10 cellular contexts compared by ENCODE assay signal in the genomic region with DNA sequence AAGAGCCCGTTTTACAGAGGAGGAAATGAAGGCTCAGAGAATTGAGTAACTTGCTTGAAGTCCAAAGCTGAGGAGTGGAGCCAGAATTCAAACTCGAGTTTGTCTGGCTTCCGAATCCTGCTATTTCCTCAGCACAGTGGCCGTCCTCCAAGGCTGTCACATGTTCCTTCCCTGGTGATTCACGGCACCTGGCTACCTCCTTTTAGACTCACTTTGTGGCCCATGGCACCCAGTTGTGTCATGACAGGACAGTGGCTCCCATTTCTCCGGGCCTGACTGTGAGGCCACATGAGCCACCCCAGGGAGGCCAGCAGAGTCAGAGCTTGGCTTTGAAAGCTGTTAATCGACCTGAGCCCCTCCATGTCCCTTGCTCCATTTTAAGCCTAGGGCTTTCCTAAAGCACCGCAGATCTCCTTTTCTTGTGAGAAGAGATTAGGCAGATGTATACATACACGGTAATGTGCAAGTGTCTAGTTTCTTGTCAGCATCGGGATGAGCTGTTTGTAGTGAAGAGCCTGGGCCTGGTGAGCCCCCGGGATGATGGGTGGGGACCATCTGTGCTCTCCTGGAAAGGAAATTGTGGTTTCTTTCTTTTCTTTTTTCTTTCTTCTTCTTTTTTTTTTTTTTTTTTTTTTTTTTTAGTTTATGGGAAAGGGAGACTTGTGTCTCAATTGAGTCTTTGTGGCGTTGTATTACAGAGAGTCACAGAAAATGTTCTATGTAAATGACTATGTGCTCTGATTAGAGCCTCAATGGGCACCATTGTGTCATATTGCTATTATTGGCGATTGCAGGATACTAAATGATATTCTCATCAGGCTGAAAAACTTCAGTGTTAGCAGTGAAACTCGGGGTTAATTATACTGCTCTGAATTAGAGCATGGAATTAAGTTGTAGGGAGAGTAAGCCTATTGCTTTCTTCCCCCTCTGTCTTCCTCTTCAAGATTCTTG. TPM values are rescaled to one million over a fixed set of nuclear protein-coding genes. Genes with fewer than 3 reads are reported as not detected.
DNase-seq lines count a peak whose midpoint lies in the region; ATAC-seq, FAIRE-seq and TF ChIP-seq lines count a peak whose summit lies in the region.
"Had no signal": no experiment of that assay in that cellular context is flagged by ENCODE, and none has a peak within 500 bp of the region (broad histone marks: within the 10 kb centered on the region; RNA-seq: fewer than 3 reads in every experiment).

No MANE protein-coding gene starts in this region.

- TF ChIP-seq POLR2A in GM12892 (IDR thresholded peaks at IDR 0.05; ENCODE audit: low read depth, low read length): no peak

- H3K9me3 Mint-ChIP-seq in natural killer cell: no peaks in the 10 kb centered on the region

- no peak for FAIRE-seq in GM12892 (lab: Jason Lieb, UNC)

- H3K27ac Mint-ChIP-seq in natural killer cell: peak overlapping the region; percentile 71 to 72

- peak; percentile 41 for DNase-seq in A172 (ENCODE audit: low spot score)
- peak; percentile 59 for DNase-seq in M059J (ENCODE audit: low read depth)
- DNase-seq in dorsolateral prefrontal cortex: peak in 7 of 10 donors; percentile 7 to 64 (median 52)
- no peak for DNase-seq in natural killer cell
- no peak for DNase-seq in GM12892 (ENCODE audit: insufficient read length)
- no peak for DNase-seq in stimulated activated CD4-positive, alpha-beta T cell treated with anti-CD3 and anti-CD28 coated beads, Interleukin-4, amount 100 ng/mL, for 1 hour
- DNase-seq in NCI-H748 treated with DMSO at 0.1 percent for 48 hours (lab: John Stamatoyannopoulos, UW): no peak
- DNase-seq: kidney glomerular epithelial cell, RPMI8226 had no signal

- H3K27ac ChIP-seq in dorsolateral prefrontal cortex: peak overlapping the region; percentile 43 to 98 (median 94)

- TF ChIP-seq CTCF in dorsolateral prefrontal cortex (IDR thresholded peaks at IDR 0.05 in 54 of 56, conservative IDR thresholded peaks at IDR 0.05 in 2 of 56; ENCODE audit: low read depth in 1 of 56, partially characterized antibody in 56 of 56) (peak in 3 of 56 donors; percentile 5 to 19 (median 16)), natural killer cell (IDR thresholded peaks at IDR 0.05) (no peak)

- H3K36me3 Mint-ChIP-seq in natural killer cell: no peaks in the 10 kb centered on the region

- ATAC-seq in natural killer cell: no peak
- ATAC-seq in HG02973 (IDR thresholded peaks at IDR 0.05; ENCODE audit: unreplicated experiment): no peak

- intact Hi-C loops in dorsolateral prefrontal cortex (cut with DNase I) (loop anchor here in 1 of 2 donors (2.0 kb wide), 1 partner anchor 54 kb away; a partner anchor contains a TSS), natural killer cell (cut with micrococcal nuclease) (no loop called here)

- peaks cover 63 to 79% of the 10 kb centered on the region in 2 donors for H3K4me1 Mint-ChIP-seq in natural killer cell

- H3K27me3 ChIP-seq in dorsolateral prefrontal cortex: no peaks in the 10 kb centered on the region

- H3K27me3 Mint-ChIP-seq in natural killer cell (ENCODE audit: low read depth in 2 of 2): no peaks in the 10 kb centered on the region

- peak overlapping the region in 15 of 59 donors; percentile 1 to 35 (median 10) for H3K4me3 ChIP-seq in dorsolateral prefrontal cortex

- H3K4me3 Mint-ChIP-seq in natural killer cell: no peak overlapping the region

RNA-seq across cellular contexts. Expression of a gene that starts 54.8 kb away (rescaled TPM):
- total RNA-seq in A172 (2014; rRNA removed; shearing (Covaris generic)): 15.2 and 15.8 TPM in 2 replicates
- total RNA-seq in M059J (2014; rRNA removed; shearing (Covaris generic)): 32.7 and 54.8 TPM in 2 replicates
- total RNA-seq in dorsolateral prefrontal cortex (10 to 100 TPM; 28.6 to 58.8 (median 37.2) TPM), natural killer cell (100 to 1,000 TPM; 110 to 127 (median 111) TPM)
- 6.9 TPM for polyA plus RNA-seq in GM12892 (2012; ENCODE audit: missing spikeins)

Comparison
In these comparisons a context has a peak if more than half of its experiments do, and no peak if none do; other contexts are left out.
1. DNase-seq: peak in A172 (single experiment), M059J (single experiment) and dorsolateral prefrontal cortex (7 of 10); none in natural killer cell (single experiment), GM12892 (single experiment), stimulated activated CD4-positive, alpha-beta T cell treated with anti-CD3 and anti-CD28 coated beads, Interleukin-4, amount 100 ng/mL, for 1 hour (single experiment) and NCI-H748 treated with DMSO at 0.1 percent for 48 hours (single experiment).